Comparison of ENCODE assay signal across 8 cellular contexts in genomic region chr3:36648241-36649034, GRCh38.
DNase-seq lines count a peak whose midpoint lies in the region; ATAC-seq, FAIRE-seq and TF ChIP-seq lines count a peak whose summit lies in the region.

No MANE protein-coding gene starts in this region.

- H3K27me3 ChIP-seq in SJSA1 (replicated peaks) (no peaks in the 10 kb centered on the region), pancreas (no peaks in the 10 kb centered on the region)

- peak overlapping the region; percentile 77 for H3K27ac ChIP-seq in SJSA1
- H3K27ac ChIP-seq in pancreas: no peak overlapping the region

- CTCF ChIA-PET in activated naive CD4-positive, alpha-beta T cell treated with anti-CD3 and anti-CD28 coated beads, Interleukin-2, amount 10 ng/mL, durations not matched to agents 7 days and 5 days (lab: Charles Lee): no interaction called here

- no peak overlapping the region for H3K4me3 Mint-ChIP-seq in activated naive CD4-positive, alpha-beta T cell treated with anti-CD3 and anti-CD28 coated beads, Interleukin-2, amount 10 ng/mL, durations not matched to agents 7 days and 5 days

- ATAC-seq in GM18520 (IDR thresholded peaks at IDR 0.05; ENCODE audit: unreplicated experiment): peak; percentile 97
- peak; percentile 91 for ATAC-seq in HG02938 (IDR thresholded peaks at IDR 0.05; ENCODE audit: unreplicated experiment)
- ATAC-seq in pancreas: peak; percentile 31 to 60 (median 56)
- no peak for ATAC-seq in omental fat pad (ENCODE audit: low FRiP score)
- no peak for ATAC-seq in activated CD4-positive, CD25-positive, alpha-beta regulatory T cell treated with anti-CD3 and anti-CD28 coated beads, Interleukin-2, amount 50 U/mL, for 24 hours

- no peaks in the 10 kb centered on the region for H3K9me3 Mint-ChIP-seq in activated naive CD4-positive, alpha-beta T cell treated with anti-CD3 and anti-CD28 coated beads, Interleukin-2, amount 10 ng/mL, durations not matched to agents 7 days and 5 days

- H3K9me3 ChIP-seq in SJSA1 (replicated peaks) (no peaks in the 10 kb centered on the region), pancreas (no peaks in the 10 kb centered on the region)

- H3K36me3 Mint-ChIP-seq in activated naive CD4-positive, alpha-beta T cell treated with anti-CD3 and anti-CD28 coated beads, Interleukin-2, amount 10 ng/mL, durations not matched to agents 7 days and 5 days: no peaks in the 10 kb centered on the region

- no peaks in the 10 kb centered on the region for H3K4me1 Mint-ChIP-seq in activated naive CD4-positive, alpha-beta T cell treated with anti-CD3 and anti-CD28 coated beads, Interleukin-2, amount 10 ng/mL, durations not matched to agents 7 days and 5 days

- H3K4me1 ChIP-seq in SJSA1 (replicated peaks): peaks cover 38% of the 10 kb centered on the region
- H3K4me1 ChIP-seq in pancreas: no peaks in the 10 kb centered on the region

- H3K36me3 ChIP-seq in SJSA1 (no peaks in the 10 kb centered on the region), pancreas (no peaks in the 10 kb centered on the region)

- no peak overlapping the region for H3K27ac Mint-ChIP-seq in activated naive CD4-positive, alpha-beta T cell treated with anti-CD3 and anti-CD28 coated beads, Interleukin-2, amount 10 ng/mL, durations not matched to agents 7 days and 5 days

- no peak for FAIRE-seq in pancreas (lab: Jason Lieb, UNC)

- DNase-seq in SJSA1 (ENCODE audit: low read depth in 1 of 2, low spot score in 2 of 2) (peak in 1 of 2 experiments; percentile 72), pancreas (no peak), GDM1 (lab: John Stamatoyannopoulos, UW) (no peak), omental fat pad (ENCODE audit: low spot score) (no peak)
- no peak for DNase-seq in activated naive CD4-positive, alpha-beta T cell treated with anti-CD3 and anti-CD28 coated beads, Interleukin-2, amount 10 ng/mL, durations not matched to agents 7 days and 5 days

- TF ChIP-seq CTCF in pancreas (IDR thresholded peaks at IDR 0.05) (no peak), omental fat pad (IDR thresholded peaks at IDR 0.05) (no peak)

- 33 to 45% methylated on average over 5 of the region's 5 CpGs for WGBS in pancreas, 2 donors

- no peaks in the 10 kb centered on the region for H3K27me3 Mint-ChIP-seq in activated naive CD4-positive, alpha-beta T cell treated with anti-CD3 and anti-CD28 coated beads, Interleukin-2, amount 10 ng/mL, durations not matched to agents 7 days and 5 days

- no peak overlapping the region for H3K4me3 ChIP-seq in SJSA1
- no peak overlapping the region for H3K4me3 ChIP-seq in pancreas

- intact Hi-C loops in pancreas (cut with DNase I): no loop called here

Comparison
In these comparisons a context has a peak if more than half of its experiments do, and no peak if none do; other contexts are left out.
1. ATAC-seq: peak in GM18520 (single experiment), HG02938 (single experiment) and pancreas (4 of 4); none in omental fat pad (single experiment) and activated CD4-positive, CD25-positive, alpha-beta regulatory T cell treated with anti-CD3 and anti-CD28 coated beads, Interleukin-2, amount 50 U/mL, for 24 hours (0 of 2).